In the genomic region with DNA sequence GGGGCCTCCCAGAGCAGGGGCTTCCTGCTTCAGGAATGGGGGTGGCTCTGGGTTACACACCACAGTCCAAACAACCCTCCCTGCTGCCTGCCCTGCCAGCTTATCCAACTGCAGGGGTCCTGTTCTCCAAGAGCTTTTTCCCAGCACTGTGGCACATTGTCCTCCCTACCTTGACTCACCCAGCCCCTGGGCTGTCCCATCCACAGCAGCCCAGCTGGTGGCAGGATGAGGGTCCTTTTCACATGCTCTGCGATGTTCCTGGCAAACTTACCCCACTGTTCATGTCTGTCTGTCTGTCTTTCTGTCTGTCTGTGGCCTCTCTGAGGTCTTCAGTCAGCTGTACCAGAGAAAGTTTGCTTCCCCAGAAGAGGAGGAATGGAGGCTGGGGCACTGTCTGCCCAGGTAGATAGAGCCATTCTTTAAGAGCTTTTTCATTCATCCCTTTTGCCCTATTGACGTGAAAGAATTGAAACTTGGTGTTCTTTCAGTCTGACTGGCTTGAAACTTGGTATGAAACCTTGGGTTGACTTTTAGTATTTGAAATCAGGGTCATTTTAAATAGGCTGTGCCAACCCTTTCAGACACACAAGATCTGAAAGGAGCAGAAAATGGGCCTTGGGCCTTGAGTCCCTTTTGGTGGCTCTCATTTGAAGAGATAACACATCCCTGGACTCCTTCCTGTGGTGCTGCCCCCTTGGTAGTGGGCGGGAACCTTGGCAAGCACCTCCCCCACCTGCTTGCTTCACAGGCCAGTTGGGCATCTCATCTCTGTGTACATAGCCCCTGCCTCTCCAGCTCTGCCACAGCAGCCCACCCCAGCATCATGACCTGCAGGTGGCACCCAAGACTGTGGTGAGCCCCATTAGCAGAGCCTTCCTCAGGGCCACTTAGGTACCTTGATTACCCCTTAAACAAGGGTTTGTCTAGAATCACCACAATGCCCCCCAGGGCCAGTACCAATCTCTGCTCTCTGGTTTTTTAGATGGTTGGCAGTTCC, we compare ENCODE assay signal across 8 cellular contexts.
DNase-seq lines count a peak whose midpoint lies in the region; ATAC-seq, FAIRE-seq and TF ChIP-seq lines count a peak whose summit lies in the region.

No MANE protein-coding gene starts in this region.

- TF ChIP-seq CTCF in coronary artery (IDR thresholded peaks at IDR 0.05), result peak; percentile 22

- peaks cover 6% of the 10 kb centered on the region for H3K36me3 ChIP-seq in rectal smooth muscle tissue (ENCODE audit: control insufficient read depth, insufficient read depth, low read length)

- peaks cover 19% of the 10 kb centered on the region for H3K4me1 Mint-ChIP-seq in T-helper 17 cell

- H3K27me3 Mint-ChIP-seq in T-helper 17 cell, result no peaks in the 10 kb centered on the region

- no peaks in the 10 kb centered on the region for H3K27me3 ChIP-seq in rectal smooth muscle tissue (ENCODE audit: control insufficient read depth, insufficient read depth, low read length)

- DNase-seq in GM12891 (ENCODE audit: insufficient read length, low spot score), result peak; percentile 30
- peak in 2 of 3 donors; percentile 16 to 18 for DNase-seq in T-helper 17 cell
- no peak for DNase-seq in coronary artery (ENCODE audit: low spot score)
- DNase-seq in caudate nucleus (lab: John Stamatoyannopoulos, UW), result no peak
- no peak for DNase-seq in NCI-H2227 treated with DMSO at 0.1 percent for 48 hours (lab: John Stamatoyannopoulos, UW)
- DNase-seq in RCC 7860 (ENCODE audit: low spot score), result no peak

- H3K27ac ChIP-seq in coronary artery (peak overlapping the region; percentile 78 to 87), rectal smooth muscle tissue (ENCODE audit: low read depth, low read length) (peak overlapping the region; percentile 4), caudate nucleus (ENCODE audit: low read depth, low read length) (no peak overlapping the region)

- H3K4me3 ChIP-seq in coronary artery (no peak overlapping the region), rectal smooth muscle tissue (ENCODE audit: low read length) (no peak overlapping the region)

- ATAC-seq in T-helper 17 cell (peak; percentile 65), HG03025 (IDR thresholded peaks at IDR 0.05; ENCODE audit: low FRiP score, unreplicated experiment) (no peak)

- H3K4me1 ChIP-seq in rectal smooth muscle tissue (ENCODE audit: control insufficient read depth, insufficient read depth, low read length), result peaks cover 24% of the 10 kb centered on the region

- H3K4me3 Mint-ChIP-seq in T-helper 17 cell, result no peak overlapping the region

- FAIRE-seq in GM12891 (lab: Jason Lieb, UNC), result peak; percentile 89
- FAIRE-seq in RCC 7860 (lab: Jason Lieb, UNC), result no peak

- H3K9ac ChIP-seq in rectal smooth muscle tissue (ENCODE audit: low read length), result no peak overlapping the region

- no peaks in the 10 kb centered on the region for H3K9me3 ChIP-seq in T-helper 17 cell (ENCODE audit: control insufficient read depth, low read length, poor library complexity, severe bottlenecking)

- TF ChIP-seq POLR2A in GM12891 (IDR thresholded peaks at IDR 0.05; ENCODE audit: low read depth, low read length), result no peak

- no peak overlapping the region for H3K27ac Mint-ChIP-seq in T-helper 17 cell

- H3K36me3 Mint-ChIP-seq in T-helper 17 cell (ENCODE audit: low read depth), result peaks cover 2% of the 10 kb centered on the region

TF ChIP-seq in GM12891, 5 proteins besides CTCF, POLR2A, EP300 and RAD21:
- TF ChIP-seq TAF1 (IDR thresholded peaks at IDR 0.05; ENCODE audit: low read depth, low read length) (no peak), PAX5 (IDR thresholded peaks at IDR 0.05; ENCODE audit: insufficient read depth, low read length, severe bottlenecking) (no peak), POU2F2 (IDR thresholded peaks at IDR 0.05; ENCODE audit: low read depth, low read length) (no peak), SPI1 (IDR thresholded peaks at IDR 0.05; ENCODE audit: low read depth, low read length) (no peak)

Comparison
In these comparisons a context has a peak if more than half of its experiments do, and no peak if none do; other contexts are left out.
1. DNase-seq: peak in GM12891 (single experiment) and T-helper 17 cell (2 of 3); none in coronary artery (single experiment), caudate nucleus (0 of 61), NCI-H2227 treated with DMSO at 0.1 percent for 48 hours (single experiment) and RCC 7860 (single experiment).